In genomic region chr19:17370026-17370587, GRCh38 we compare ENCODE assay signal across 9 cellular contexts. TPM values are rescaled to one million over a fixed set of nuclear protein-coding genes. Genes with fewer than 3 reads are reported as not detected.
DNase-seq lines count a peak whose midpoint lies in the region; ATAC-seq and TF ChIP-seq lines count a peak whose summit lies in the region.
"Had no signal": no experiment of that assay in that cellular context is flagged by ENCODE, and none has a peak within 500 bp of the region (broad histone marks: within the 10 kb centered on the region; RNA-seq: fewer than 3 reads in every experiment).

No MANE protein-coding gene starts in this region.

- H4K20me1 ChIP-seq in BLaER1 treated with 17β-estradiol and CSF1 and Interleukin-3, amounts not matched to agents 10 nM and 100 nM = no peaks in the 10 kb centered on the region

- no peaks in the 10 kb centered on the region for H3K27me3 ChIP-seq in BLaER1 treated with 17β-estradiol and CSF1 and Interleukin-3, amounts not matched to agents 10 nM and 100 nM
- H3K27me3 ChIP-seq in gastroesophageal sphincter = peaks cover 22% of the 10 kb centered on the region

- peaks cover 0 to 2% (median 0%) of the 10 kb centered on the region in 11 experiments; a peak in 4 of 22 replicates for H3K9me3 ChIP-seq in BLaER1 treated with 17β-estradiol and CSF1 and Interleukin-3, amounts not matched to agents 10 nM and 100 nM (replicated peaks in 1 of 11)
- no peaks in the 10 kb centered on the region for H3K9me3 ChIP-seq in gastroesophageal sphincter

- H3K9ac ChIP-seq in BLaER1 treated with 17β-estradiol and CSF1 and Interleukin-3, amounts not matched to agents 10 nM and 100 nM = peak overlapping the region; percentile 74 to 87 (median 82)

- peaks cover 59 to 93% (median 84%) of the 10 kb centered on the region in 10 experiments for H3K4me1 ChIP-seq in BLaER1 treated with 17β-estradiol and CSF1 and Interleukin-3, amounts not matched to agents 10 nM and 100 nM
- peaks cover 0 to 8% (median 0%) of the 10 kb centered on the region in 3 donors for H3K4me1 ChIP-seq in gastroesophageal sphincter

- peaks cover 0 to 11% (median 0%) of the 10 kb centered on the region in 11 experiments; a peak in 7 of 22 replicates for H3K36me3 ChIP-seq in BLaER1 treated with 17β-estradiol and CSF1 and Interleukin-3, amounts not matched to agents 10 nM and 100 nM
- no peaks in the 10 kb centered on the region for H3K36me3 ChIP-seq in gastroesophageal sphincter

- H3K4me2 ChIP-seq in BLaER1 treated with 17β-estradiol and CSF1 and Interleukin-3, amounts not matched to agents 10 nM and 100 nM = peak overlapping the region; percentile 65 to 90 (median 81)

- H3K4me3 ChIP-seq in BLaER1 treated with 17β-estradiol and CSF1 and Interleukin-3, amounts not matched to agents 10 nM and 100 nM = peak overlapping the region in 7 of 10 experiments; percentile 8 to 44 (median 21); a peak in 8 of 20 replicates
- no peak overlapping the region for H3K4me3 ChIP-seq in gastroesophageal sphincter

- H3K27ac ChIP-seq in BLaER1 treated with 17β-estradiol and CSF1 and Interleukin-3, amounts not matched to agents 10 nM and 100 nM = peak overlapping the region; percentile 83 to 99 (median 94)
- H3K27ac ChIP-seq in gastroesophageal sphincter = no peak overlapping the region

- TF ChIP-seq POLR2A in gastroesophageal sphincter (IDR thresholded peaks at IDR 0.05) = no peak

- TF ChIP-seq CTCF in gastroesophageal sphincter (IDR thresholded peaks at IDR 0.05) = no peak

- WGBS in gastroesophageal sphincter (ENCODE audit: low coverage in 1 of 2), 2 donors = 14 to 33% methylated on average over 4 to 6 of the region's 8 CpGs

- peak; percentile 97 for ATAC-seq in GM21381 (IDR thresholded peaks at IDR 0.05; ENCODE audit: unreplicated experiment)
- peak; percentile 67 for ATAC-seq in gastroesophageal sphincter

- DNase-seq in LHCN-M2 (ENCODE audit: low read depth) (peak; percentile 80), RKO (ENCODE audit: low spot score) (no peak), D341Med (ENCODE audit: low spot score) (no peak)
- DNase-seq in activated CD8-positive, alpha-beta memory T cell treated with anti-CD3 and anti-CD28 coated beads, Interleukin-2, amount 50 U/mL, for 4 hours = no peak
- DNase-seq in activated effector memory CD4-positive, alpha-beta T cell treated with Interleukin-2 at 50 U/mL for 16 hours = no peak

- TF ChIP-seq EP300 in gastroesophageal sphincter (IDR thresholded peaks at IDR 0.05) = no peak

RNA-seq across cellular contexts. Expression of gene PLVAP, which starts 7.0 kb away (rescaled TPM):
- not detected in 2 replicates for total RNA-seq in LHCN-M2 (2014; rRNA removed)
- polyA plus RNA-seq in LHCN-M2 (2012) = 0.02 TPM
- total RNA-seq in gastroesophageal sphincter = 100 to 1,000 TPM in 1 of 4 donors, 10 to 100 TPM in 3; 41.4 to 110 (median 67.9) TPM
- total RNA-seq: Daoy had no signal

RNA-seq across cellular contexts. Expression of gene CCDC194, which starts 23.9 kb away (rescaled TPM):
- not detected in 2 replicates for total RNA-seq in LHCN-M2 (2014; rRNA removed)
- not detected for polyA plus RNA-seq in LHCN-M2 (2012)
- not detected for total RNA-seq in gastroesophageal sphincter

RNA-seq across cellular contexts. Expression of gene GTPBP3, which starts 32.8 kb away (rescaled TPM):
- total RNA-seq in LHCN-M2 (2014; rRNA removed) (17.9 and 21.2 TPM in 2 replicates), gastroesophageal sphincter (10 to 100 TPM in 3 of 4 donors, 1 to 10 TPM in 1; 9.3 to 20.2 (median 15.6) TPM)
- polyA plus RNA-seq in LHCN-M2 (2012) = 5.8 TPM

RNA-seq across cellular contexts. Expression of gene BST2, which starts 35.3 kb away (rescaled TPM):
- 0.69 TPM in 1 of 2 replicates, not detected in the other for total RNA-seq in LHCN-M2 (2014; rRNA removed)
- polyA plus RNA-seq in LHCN-M2 (2012) = 0.23 TPM
- total RNA-seq in gastroesophageal sphincter = 100 to 1,000 TPM in 1 of 4 donors, 10 to 100 TPM in 3; 36.6 to 196 (median 40.7) TPM

RNA-seq across cellular contexts. Expression of gene ANO8, which starts 35.5 kb away (rescaled TPM):
- total RNA-seq in LHCN-M2 (2014; rRNA removed) (2.4 and 3.3 TPM in 2 replicates), gastroesophageal sphincter (1 to 10 TPM; 1.3 to 6.2 (median 4.2) TPM)
- polyA plus RNA-seq in LHCN-M2 (2012) = 2.4 TPM

Comparison
In these comparisons a context has a peak if more than half of its experiments do, and no peak if none do; other contexts are left out.
1. H3K27ac ChIP-seq: peak in BLaER1 treated with 17β-estradiol and CSF1 and Interleukin-3, amounts not matched to agents 10 nM and 100 nM (11 of 11); none in gastroesophageal sphincter (0 of 4).
2. H3K4me3 ChIP-seq: peak in BLaER1 treated with 17β-estradiol and CSF1 and Interleukin-3, amounts not matched to agents 10 nM and 100 nM (7 of 10); none in gastroesophageal sphincter (0 of 2).
3. RNA of gene PLVAP, which starts 7.0 kb away (total RNA-seq): 41.4 to 110 TPM in gastroesophageal sphincter; not detected in LHCN-M2; every median in the first group is over 10 times any median in the second.